9 cellular contexts compared by ENCODE assay signal in genomic region chr11:43987384-43988039, GRCh38. TPM values are rescaled to one million over a fixed set of nuclear protein-coding genes. Genes with fewer than 3 reads are reported as not detected.
DNase-seq lines count a peak whose midpoint lies in the region; ATAC-seq and TF ChIP-seq lines count a peak whose summit lies in the region.
"Had no signal": no experiment of that assay in that cellular context is flagged by ENCODE, and none has a peak within 500 bp of the region (broad histone marks: within the 10 kb centered on the region; RNA-seq: fewer than 3 reads in every experiment).

No MANE protein-coding gene starts in this region.

- H3K9ac ChIP-seq in fibroblast of lung (ENCODE audit: insufficient read depth, low read length), result no peak overlapping the region
- H3K9ac ChIP-seq: KMS-11 had no signal

- H3K27ac Mint-ChIP-seq in progenitor cell of endocrine pancreas, result no peak overlapping the region

- no peak for TF ChIP-seq CTCF in fibroblast of lung (conservative IDR thresholded peaks at IDR 0.05 in 1 of 2, IDR thresholded peaks at IDR 0.05 in 1 of 2; ENCODE audit: low read depth in 1 of 2, low read length in 2 of 2)
- no peak for TF ChIP-seq CTCF in mucosa of descending colon (IDR thresholded peaks at IDR 0.05)
- no peak for TF ChIP-seq CTCF in upper lobe of left lung (IDR thresholded peaks at IDR 0.05)
- TF ChIP-seq CTCF in progenitor cell of endocrine pancreas (IDR thresholded peaks at IDR 0.05; ENCODE audit: unreplicated experiment), result no peak

- H3K79me2 ChIP-seq in fibroblast of lung (ENCODE audit: control insufficient read depth, insufficient read depth, low read length), result no peaks in the 10 kb centered on the region

- H3K9me3 ChIP-seq in fibroblast of lung (ENCODE audit: control insufficient read depth, insufficient read depth, low read depth, low read length) (no peaks in the 10 kb centered on the region), mucosa of descending colon (no peaks in the 10 kb centered on the region), upper lobe of left lung (no peaks in the 10 kb centered on the region)

- H3K4me3 Mint-ChIP-seq in progenitor cell of endocrine pancreas (ENCODE audit: low read depth), result no peak overlapping the region

- peaks cover 24% of the 10 kb centered on the region for H3K4me1 ChIP-seq in fibroblast of lung (ENCODE audit: control insufficient read depth, extremely low read depth, insufficient read depth, low read length)
- no peaks in the 10 kb centered on the region for H3K4me1 ChIP-seq in mucosa of descending colon (ENCODE audit: low read depth)
- H3K4me1 ChIP-seq in upper lobe of left lung, result peaks cover 42 to 67% (median 51%) of the 10 kb centered on the region in 4 donors

- DNase-seq in fibroblast of lung (ENCODE audit: low read depth in 2 of 2), result peak; percentile 62 to 98
- DNase-seq in mucosa of descending colon, result peak; percentile 66 to 84 (median 74)
- DNase-seq in upper lobe of left lung, result peak; percentile 60 to 67
- DNase-seq in ecto neural progenitor cell (ENCODE audit: low spot score), result no peak
- no peak for DNase-seq in central memory CD4-positive, alpha-beta T cell
- no peak for DNase-seq in progenitor cell of endocrine pancreas (ENCODE audit: low spot score, unreplicated experiment)

- H3K9me3 Mint-ChIP-seq in progenitor cell of endocrine pancreas (ENCODE audit: low read depth), result no peaks in the 10 kb centered on the region

- peak overlapping the region; percentile 48 for H3K4me2 ChIP-seq in fibroblast of lung (ENCODE audit: extremely low read depth, insufficient read depth, low read length)
- H3K4me2 ChIP-seq: KMS-11 had no signal

- no peak overlapping the region for H2AFZ ChIP-seq in fibroblast of lung (ENCODE audit: low read length)

- H3K36me3 ChIP-seq in fibroblast of lung (ENCODE audit: control insufficient read depth, insufficient read depth, low read length), result no peaks in the 10 kb centered on the region
- H3K36me3 ChIP-seq in mucosa of descending colon (ENCODE audit: low read depth), result no peaks in the 10 kb centered on the region
- H3K36me3 ChIP-seq in upper lobe of left lung, result no peaks in the 10 kb centered on the region

- WGBS in upper lobe of left lung, 2 donors, result 26 to 53% methylated on average over 14 to 17 of the region's 17 CpGs

- peak in 2 of 4 donors; percentile 6 to 38 for TF ChIP-seq EP300 in upper lobe of left lung (IDR thresholded peaks at IDR 0.05)

- H3K27ac ChIP-seq in fibroblast of lung (ENCODE audit: insufficient read depth, low read length), result peak overlapping the region; percentile 43
- peak overlapping the region; percentile 18 to 69 (median 61) for H3K27ac ChIP-seq in upper lobe of left lung
- H3K27ac ChIP-seq: KMS-11 had no signal

- peaks cover 18% of the 10 kb centered on the region for H3K27me3 ChIP-seq in fibroblast of lung (ENCODE audit: control insufficient read depth, insufficient read depth, low read length)
- no peaks in the 10 kb centered on the region for H3K27me3 ChIP-seq in upper lobe of left lung

- ATAC-seq in mucosa of descending colon, result peak; percentile 67
- ATAC-seq in upper lobe of left lung (ENCODE audit: low FRiP score in 2 of 2), result peak; percentile 73 to 88
- ATAC-seq in HG03045 (IDR thresholded peaks at IDR 0.05; ENCODE audit: unreplicated experiment), result no peak

- TF ChIP-seq POLR2A in upper lobe of left lung (IDR thresholded peaks at IDR 0.05), result no peak

- H3K27me3 Mint-ChIP-seq in progenitor cell of endocrine pancreas, result peaks cover 3% of the 10 kb centered on the region

- H3K4me1 Mint-ChIP-seq in progenitor cell of endocrine pancreas (ENCODE audit: low read depth), result peaks cover 11% of the 10 kb centered on the region

- H4K20me1 ChIP-seq in fibroblast of lung (ENCODE audit: control insufficient read depth, extremely low read depth, insufficient read depth, low read length), result no peaks in the 10 kb centered on the region

- no peak overlapping the region for H3K4me3 ChIP-seq in fibroblast of lung (replicated peaks in 1 of 4; ENCODE audit: control extremely low read depth in 1 of 4, insufficient read depth in 1 of 4, low read depth in 3 of 4, low read length in 4 of 4)
- no peak overlapping the region for H3K4me3 ChIP-seq in mucosa of descending colon
- no peak overlapping the region for H3K4me3 ChIP-seq in upper lobe of left lung

- intact Hi-C loops in mucosa of descending colon (cut with DNase I, micrococcal nuclease), result no loop called here

- H3K36me3 Mint-ChIP-seq in progenitor cell of endocrine pancreas (ENCODE audit: insufficient read depth), result no peaks in the 10 kb centered on the region

TF ChIP-seq in PFSK-1, 5 proteins besides CTCF, POLR2A, EP300 and RAD21:
- no peak for TF ChIP-seq SIN3A (IDR thresholded peaks at IDR 0.05; ENCODE audit: borderline replicate concordance, insufficient read depth, low read length)
- TF ChIP-seq POLR2AphosphoS5 (IDR thresholded peaks at IDR 0.05; ENCODE audit: low read depth, low read length), result peak; percentile 36; the same call in 1 of the 2 replicates
- TF ChIP-seq REST (IDR thresholded peaks at IDR 0.05; ENCODE audit: insufficient read depth in 1 of 2, low read depth in 2 of 2, low read length in 2 of 2), result no peak
- peak; percentile 89 for TF ChIP-seq FOXP2 (optimal IDR thresholded peaks at IDR 0.05; ENCODE audit: borderline replicate concordance, extremely low read depth, extremely low read length, insufficient read depth)
- TF ChIP-seq TAF1 (IDR thresholded peaks at IDR 0.05; ENCODE audit: borderline replicate concordance, insufficient read depth, low read length), result no peak

RNA-seq across cellular contexts. Expression of gene C11orf96, which starts 45.1 kb away (rescaled TPM):
- polyA plus RNA-seq in PFSK-1 (2012; ENCODE audit: insufficient read length, low read depth), result 209 TPM
- total RNA-seq in fibroblast of lung, result 5.6 and 8.4 TPM in 2 replicates
- polyA plus RNA-seq in fibroblast of lung, result 0.80 and 2.5 TPM in 2 replicates
- polyA plus RNA-seq in fibroblast of lung (2012), result 0.92 and 3.7 TPM in 2 replicates
- polyA minus RNA-seq in fibroblast of lung (ENCODE audit: low replicate concordance), result 0.90 TPM in 1 of 2 replicates, not detected in the other
- total RNA-seq in mucosa of descending colon, result 10 to 100 TPM; 13.0 to 42.0 (median 21.0) TPM
- total RNA-seq in upper lobe of left lung, result 100 to 1,000 TPM in 4 of 6 donors, 10 to 100 TPM in 2; 83.2 to 255 (median 168) TPM
- 0.38 and 0.47 TPM in 2 replicates for total RNA-seq in progenitor cell of endocrine pancreas

Comparison
In these comparisons a context has a peak if more than half of its experiments do, and no peak if none do; other contexts are left out.
1. DNase-seq: peak in fibroblast of lung (2 of 2), mucosa of descending colon (3 of 3) and upper lobe of left lung (2 of 2); none in ecto neural progenitor cell (single experiment), central memory CD4-positive, alpha-beta T cell (single experiment) and progenitor cell of endocrine pancreas (single experiment).